1 cellular context compared by ENCODE assay signal in genomic region chr1:56575865-56576264, GRCh38.
TF ChIP-seq lines count a peak whose summit lies in the region.

No MANE protein-coding gene starts in this region.

TF ChIP-seq in GM23338, 12 proteins besides CTCF, POLR2A, EP300 and RAD21 (continued from another document):
- TF ChIP-seq JUNB (IDR thresholded peaks at IDR 0.05; ENCODE audit: unreplicated experiment) (no peak), ZNF114 (CRISPR knock-in tag; IDR thresholded peaks at IDR 0.05) (no peak), POLR2AphosphoS5 (IDR thresholded peaks at IDR 0.05; ENCODE audit: low read depth) (no peak), REST (IDR thresholded peaks at IDR 0.05; ENCODE audit: unreplicated experiment) (no peak), ZNF462 (CRISPR knock-in tag; IDR thresholded peaks at IDR 0.05) (no peak), EZH2 (IDR thresholded peaks at IDR 0.05; ENCODE audit: low read depth, unreplicated experiment) (no peak)
